ENCODE assay signal across 18 cellular contexts in the genomic region with DNA sequence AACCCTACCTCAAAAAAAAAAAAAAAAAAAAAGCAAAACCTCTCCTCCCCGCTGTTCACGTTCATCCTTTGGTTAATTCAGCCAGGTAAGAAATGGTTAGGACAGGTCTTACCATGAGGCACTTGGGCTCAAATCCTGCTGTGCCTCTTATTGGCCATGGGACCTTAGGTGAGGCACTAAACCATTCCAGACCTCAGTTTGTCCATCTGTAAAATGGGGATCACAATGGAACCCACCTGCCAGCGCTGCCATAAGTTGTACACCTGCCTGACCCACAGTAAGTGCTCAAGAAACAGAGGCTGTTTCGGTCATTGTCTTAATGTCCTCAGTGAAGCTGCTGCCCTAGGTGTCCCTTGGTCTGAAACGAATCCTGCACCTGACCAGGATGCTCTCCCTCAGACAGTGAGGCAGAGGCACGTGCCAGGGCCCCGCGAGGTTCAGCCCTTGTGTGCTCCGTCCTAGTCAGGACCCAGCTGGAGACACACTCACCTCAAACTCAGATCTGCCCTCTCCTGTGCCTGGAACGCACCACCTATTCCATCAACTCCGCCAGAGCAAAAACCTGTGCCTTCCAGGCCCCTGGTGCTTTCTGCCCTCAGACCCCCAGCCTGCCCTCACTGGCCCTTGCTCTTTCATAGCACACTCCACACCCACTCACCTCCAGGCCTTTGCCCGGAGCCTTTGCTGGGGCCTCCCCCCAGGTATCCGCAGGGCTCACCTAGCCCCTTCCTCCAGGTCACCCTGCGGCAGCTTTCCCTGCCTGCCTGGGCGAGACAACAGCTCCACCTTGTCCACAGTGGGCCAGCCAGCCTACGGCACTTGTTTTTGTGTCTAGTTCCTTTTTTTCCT.
"Had no signal": no experiment of that assay in that cellular context is flagged by ENCODE, and none has a peak within 500 bp of the region (broad histone marks: within the 10 kb centered on the region; RNA-seq: fewer than 3 reads in every experiment).

No MANE protein-coding gene starts in this region.

- FAIRE-seq: urothelium cell line had no signal

- H3K36me3 ChIP-seq: ascending aorta, neutrophil, tibial artery had no signal

- H3K36me3 Mint-ChIP-seq: activated naive CD4-positive, alpha-beta T cell treated with anti-CD3 and anti-CD28 coated beads, Interleukin-2, amount 10 ng/mL, durations not matched to agents 7 days and 5 days; natural killer cell had no signal

- H3K27ac ChIP-seq: ascending aorta, hepatocyte, neutrophil, parathyroid adenoma, tibial artery had no signal

- H3K4me3 Mint-ChIP-seq: activated CD4-positive, alpha-beta T cell treated with anti-CD3 and anti-CD28 coated beads, Interleukin-2, amount 10 ng/mL, durations not matched to agents 7 days and 5 days; activated naive CD4-positive, alpha-beta T cell treated with anti-CD3 and anti-CD28 coated beads, Interleukin-2, amount 10 ng/mL, durations not matched to agents 7 days and 5 days; natural killer cell had no signal

- H3K27me3 ChIP-seq: hepatocyte had no signal

- H3K9ac ChIP-seq: parathyroid adenoma had no signal

- H3K27ac Mint-ChIP-seq: activated naive CD4-positive, alpha-beta T cell treated with anti-CD3 and anti-CD28 coated beads, Interleukin-2, amount 10 ng/mL, durations not matched to agents 7 days and 5 days; activated T-helper 2 cell treated with anti-CD3 and anti-CD28 coated beads, Interferon-gamma antibody, Interleukin-2, Interleukin-4, amounts not matched to agents 10 μg/mL and 5 μg/mL and 100 μg/mL, durations not matched to agents 14 hours and 24 hours and 36 hours; natural killer cell had no signal

- H3K79me2 ChIP-seq: hepatocyte, parathyroid adenoma had no signal

- H3K9me3 Mint-ChIP-seq: activated CD4-positive, alpha-beta T cell treated with anti-CD3 and anti-CD28 coated beads, Interleukin-2, amount 10 ng/mL, durations not matched to agents 7 days and 5 days; activated naive CD4-positive, alpha-beta T cell treated with anti-CD3 and anti-CD28 coated beads, Interleukin-2, amount 10 ng/mL, durations not matched to agents 7 days and 5 days; activated T-helper 2 cell treated with anti-CD3 and anti-CD28 coated beads, Interferon-gamma antibody, Interleukin-2, Interleukin-4, amounts not matched to agents 10 μg/mL and 5 μg/mL and 100 μg/mL, durations not matched to agents 14 hours and 24 hours and 36 hours; natural killer cell had no signal

- H3K9me3 ChIP-seq: ascending aorta, neutrophil, tibial artery had no signal

- ATAC-seq: natural killer cell had no signal

- H3K4me2 ChIP-seq: hepatocyte had no signal

- H2AFZ ChIP-seq: hepatocyte, parathyroid adenoma had no signal

- H3K4me3 ChIP-seq: ascending aorta, hepatocyte, tibial artery had no signal

- DNase-seq: activated CD4-positive, alpha-beta T cell treated with anti-CD3 and anti-CD28 coated beads, Interleukin-2, amount 10 ng/mL, durations not matched to agents 7 days and 5 days; activated CD4-positive, CD25-positive, alpha-beta regulatory T cell; activated naive CD4-positive, alpha-beta T cell treated with anti-CD3 and anti-CD28 coated beads, Interleukin-2, amount 10 ng/mL, durations not matched to agents 7 days and 5 days; effector memory CD4-positive, alpha-beta T cell; natural killer cell; stimulated activated CD4-positive, alpha-beta T cell treated with anti-CD3 and anti-CD28 coated beads, Interleukin-12 subunit alpha, Interleukin-12 subunit beta, amount 100 ng/mL, for 4 hours; stimulated activated CD4-positive, alpha-beta T cell treated with anti-CD3 and anti-CD28 coated beads, Interleukin-1b, Interleukin-23, amount 100 ng/mL, for 48 hours; stimulated activated CD8-positive, alpha-beta memory T cell treated with anti-CD3 and anti-CD28 coated beads, Interleukin-4, amount 100 ng/mL, for 48 hours; stimulated activated naive CD4-positive, alpha-beta T cell; T-helper 1 cell; T-helper 9 cell had no signal

- H3K4me1 ChIP-seq: ascending aorta, parathyroid adenoma, tibial artery had no signal
